1 cellular context compared by ENCODE assay signal in genomic region chr6:11196511-11197174, GRCh38.
TF ChIP-seq lines count a peak whose summit lies in the region.

No MANE protein-coding gene starts in this region.

TF ChIP-seq in K562, 482 proteins besides CTCF, POLR2A, EP300 and RAD21:
- no peak for TF ChIP-seq DMBX1 (CRISPR knock-in tag; IDR thresholded peaks at IDR 0.05; ENCODE audit: borderline replicate concordance)
- TF ChIP-seq EP400 (IDR thresholded peaks at IDR 0.05), result no peak
- 0 out of 2 replicates have a peak, but pooled peaks have one; percentile 30 for TF ChIP-seq RNF2 (IDR thresholded peaks at IDR 0.05)
- peak; percentile 56 for TF ChIP-seq ZNF316 (IDR thresholded peaks at IDR 0.05)
- TF ChIP-seq C11orf30 (IDR thresholded peaks at IDR 0.05; ENCODE audit: low read depth), result peak; percentile 42; the same call in 1 of the 2 replicates
- TF ChIP-seq MAFK (IDR thresholded peaks at IDR 0.05; ENCODE audit: low read length), result peak; percentile 31; the same call in 1 of the 2 replicates
- TF ChIP-seq GATA2 (CRISPR knock-in tag; IDR thresholded peaks at IDR 0.05), result no peak
- no peak for TF ChIP-seq MBD2 (IDR thresholded peaks at IDR 0.05; ENCODE audit: borderline replicate concordance, low read depth)
- TF ChIP-seq NONO (IDR thresholded peaks at IDR 0.05; ENCODE audit: low read depth in 2 of 2, low read length in 1 of 2), result no peak
- TF ChIP-seq MAFG (tag; conservative IDR thresholded peaks at IDR 0.05), result peak; percentile 58
- TF ChIP-seq, protein P1, sequence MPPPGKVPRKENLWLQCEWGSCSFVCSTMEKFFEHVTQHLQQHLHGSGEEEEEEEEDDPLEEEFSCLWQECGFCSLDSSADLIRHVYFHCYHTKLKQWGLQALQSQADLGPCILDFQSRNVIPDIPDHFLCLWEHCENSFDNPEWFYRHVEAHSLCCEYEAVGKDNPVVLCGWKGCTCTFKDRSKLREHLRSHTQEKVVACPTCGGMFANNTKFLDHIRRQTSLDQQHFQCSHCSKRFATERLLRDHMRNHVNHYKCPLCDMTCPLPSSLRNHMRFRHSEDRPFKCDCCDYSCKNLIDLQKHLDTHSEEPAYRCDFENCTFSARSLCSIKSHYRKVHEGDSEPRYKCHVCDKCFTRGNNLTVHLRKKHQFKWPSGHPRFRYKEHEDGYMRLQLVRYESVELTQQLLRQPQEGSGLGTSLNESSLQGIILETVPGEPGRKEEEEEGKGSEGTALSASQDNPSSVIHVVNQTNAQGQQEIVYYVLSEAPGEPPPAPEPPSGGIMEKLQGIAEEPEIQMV (tag; conservative IDR thresholded peaks at IDR 0.05; ENCODE audit: low read depth), result no peak
- peak; percentile 56 for TF ChIP-seq MAFF (IDR thresholded peaks at IDR 0.05; ENCODE audit: low read length)
